Comparison of ENCODE assay signal across 12 cellular contexts in genomic region chr17:17126131-17127110, GRCh38.
DNase-seq lines count a peak whose midpoint lies in the region; ATAC-seq and TF ChIP-seq lines count a peak whose summit lies in the region.
"Had no signal": no experiment of that assay in that cellular context is flagged by ENCODE, and none has a peak within 500 bp of the region (broad histone marks: within the 10 kb centered on the region; RNA-seq: fewer than 3 reads in every experiment).

No MANE protein-coding gene starts in this region.

- no peak for TF ChIP-seq EP300 in upper lobe of left lung (IDR thresholded peaks at IDR 0.05)

- no peak for DNase-seq in activated naive CD8-positive, alpha-beta T cell treated with anti-CD3 and anti-CD28 coated beads, Interleukin-2, amount 50 U/mL, for 24 hours
- DNase-seq in activated CD8-positive, alpha-beta T cell treated with anti-CD3 and anti-CD28 coated beads, Interleukin-2, amount 10 ng/mL, durations not matched to agents 7 days and 5 days = peak; percentile 59
- DNase-seq in lower lobe of right lung (peak; percentile 26), upper lobe of left lung (no peak), T-helper 9 cell (no peak), DMS153 (lab: John Stamatoyannopoulos, UW) (no peak)
- DNase-seq in activated CD8-positive, alpha-beta memory T cell treated with anti-CD3 and anti-CD28 coated beads for 24 hours = no peak
- DNase-seq: activated CD4-positive, CD25-positive, alpha-beta regulatory T cell treated with anti-CD3 and anti-CD28 coated beads, Interleukin-2, amount 50 U/mL, for 72 hours; brain microvascular endothelial cell; mesendoderm had no signal

- H3K36me3 ChIP-seq in lower lobe of right lung (peaks cover 47% of the 10 kb centered on the region), upper lobe of left lung (peaks cover 0 to 38% (median 22%) of the 10 kb centered on the region in 4 donors)

- no peak overlapping the region for H3K4me3 ChIP-seq in lower lobe of right lung
- H3K4me3 ChIP-seq in upper lobe of left lung = no peak overlapping the region

- peak overlapping the region; percentile 49 for H3K4me3 Mint-ChIP-seq in activated naive CD8-positive, alpha-beta T cell
- no peak overlapping the region for H3K4me3 Mint-ChIP-seq in activated naive CD8-positive, alpha-beta T cell treated with anti-CD3 and anti-CD28 coated beads, Interleukin-2, amount 50 U/mL, for 24 hours
- H3K4me3 Mint-ChIP-seq in activated CD8-positive, alpha-beta T cell treated with anti-CD3 and anti-CD28 coated beads, Interleukin-2, amount 10 ng/mL, durations not matched to agents 7 days and 5 days = peak overlapping the region; percentile 60

- no peak for TF ChIP-seq CTCF in lower lobe of right lung (IDR thresholded peaks at IDR 0.05)
- no peak for TF ChIP-seq CTCF in upper lobe of left lung (IDR thresholded peaks at IDR 0.05)

- H3K4me1 Mint-ChIP-seq in activated naive CD8-positive, alpha-beta T cell (ENCODE audit: low read depth) = peaks cover 48% of the 10 kb centered on the region
- H3K4me1 Mint-ChIP-seq in activated naive CD8-positive, alpha-beta T cell treated with anti-CD3 and anti-CD28 coated beads, Interleukin-2, amount 50 U/mL, for 24 hours = peaks cover 50% of the 10 kb centered on the region
- peaks cover 56% of the 10 kb centered on the region for H3K4me1 Mint-ChIP-seq in activated CD8-positive, alpha-beta T cell treated with anti-CD3 and anti-CD28 coated beads, Interleukin-2, amount 10 ng/mL, durations not matched to agents 7 days and 5 days (ENCODE audit: low read depth)

- H3K27ac ChIP-seq in lower lobe of right lung (peak overlapping the region; percentile 41), upper lobe of left lung (peak overlapping the region; percentile 2 to 59 (median 48))
- H3K27ac ChIP-seq: brain microvascular endothelial cell, HL-60 had no signal

- CTCF ChIA-PET in activated CD8-positive, alpha-beta T cell treated with anti-CD3 and anti-CD28 coated beads, Interleukin-2, amount 10 ng/mL, durations not matched to agents 7 days and 5 days (lab: Charles Lee) = interaction anchor here (1.1 to 1.9 kb wide), 3 partner anchors 16 to 134 kb away, joined by 3 to 6 read pairs (median 3); no protein-coding TSS in a partner anchor

- H3K27me3 ChIP-seq in lower lobe of right lung (ENCODE audit: low read depth) = no peaks in the 10 kb centered on the region
- no peaks in the 10 kb centered on the region for H3K27me3 ChIP-seq in upper lobe of left lung
- H3K27me3 ChIP-seq: brain microvascular endothelial cell had no signal

- H3K4me1 ChIP-seq in lower lobe of right lung = peaks cover 52% of the 10 kb centered on the region
- H3K4me1 ChIP-seq in upper lobe of left lung = peaks cover 28 to 59% (median 42%) of the 10 kb centered on the region in 4 donors

- intact Hi-C loops in lower lobe of right lung (cut with DNase I) = no loop called here

- H3K9me3 Mint-ChIP-seq in activated naive CD8-positive, alpha-beta T cell (ENCODE audit: low read depth) = no peaks in the 10 kb centered on the region
- no peaks in the 10 kb centered on the region for H3K9me3 Mint-ChIP-seq in activated naive CD8-positive, alpha-beta T cell treated with anti-CD3 and anti-CD28 coated beads, Interleukin-2, amount 50 U/mL, for 24 hours
- no peaks in the 10 kb centered on the region for H3K9me3 Mint-ChIP-seq in activated CD8-positive, alpha-beta T cell treated with anti-CD3 and anti-CD28 coated beads, Interleukin-2, amount 10 ng/mL, durations not matched to agents 7 days and 5 days (ENCODE audit: insufficient read depth)

- H3K36me3 Mint-ChIP-seq in activated naive CD8-positive, alpha-beta T cell = no peaks in the 10 kb centered on the region
- no peaks in the 10 kb centered on the region for H3K36me3 Mint-ChIP-seq in activated naive CD8-positive, alpha-beta T cell treated with anti-CD3 and anti-CD28 coated beads, Interleukin-2, amount 50 U/mL, for 24 hours (ENCODE audit: low read depth)
- H3K36me3 Mint-ChIP-seq in activated CD8-positive, alpha-beta T cell treated with anti-CD3 and anti-CD28 coated beads, Interleukin-2, amount 10 ng/mL, durations not matched to agents 7 days and 5 days (ENCODE audit: low read depth) = peaks cover 9% of the 10 kb centered on the region

- no peak for ATAC-seq in activated naive CD8-positive, alpha-beta T cell treated with anti-CD3 and anti-CD28 coated beads, Interleukin-2, amount 50 U/mL, for 24 hours
- ATAC-seq in activated CD8-positive, alpha-beta T cell treated with anti-CD3 and anti-CD28 coated beads, Interleukin-2, amount 10 ng/mL, durations not matched to agents 7 days and 5 days = peak; percentile 66
- ATAC-seq in lower lobe of right lung (no peak), upper lobe of left lung (ENCODE audit: low FRiP score in 2 of 2) (no peak)

- POLR2A ChIA-PET in activated CD8-positive, alpha-beta T cell treated with anti-CD3 and anti-CD28 coated beads, Interleukin-2, amount 10 ng/mL, durations not matched to agents 7 days and 5 days (lab: Charles Lee) = interaction anchor here (1.2 kb wide), 1 partner anchor 13 kb away, joined by 3 read pairs; no protein-coding TSS in a partner anchor

- no peak for TF ChIP-seq POLR2A in upper lobe of left lung (IDR thresholded peaks at IDR 0.05)

- H3K27me3 Mint-ChIP-seq in activated naive CD8-positive, alpha-beta T cell = no peaks in the 10 kb centered on the region
- H3K27me3 Mint-ChIP-seq in activated naive CD8-positive, alpha-beta T cell treated with anti-CD3 and anti-CD28 coated beads, Interleukin-2, amount 50 U/mL, for 24 hours = no peaks in the 10 kb centered on the region
- no peaks in the 10 kb centered on the region for H3K27me3 Mint-ChIP-seq in activated CD8-positive, alpha-beta T cell treated with anti-CD3 and anti-CD28 coated beads, Interleukin-2, amount 10 ng/mL, durations not matched to agents 7 days and 5 days (ENCODE audit: low read depth)

- H3K9me3 ChIP-seq in lower lobe of right lung (no peaks in the 10 kb centered on the region), upper lobe of left lung (no peaks in the 10 kb centered on the region)

- 73 to 80% methylated on average over 18 to 21 of the region's 21 CpGs for WGBS in upper lobe of left lung, 2 donors

- H3K27ac Mint-ChIP-seq in activated naive CD8-positive, alpha-beta T cell = peak overlapping the region; percentile 87
- no peak overlapping the region for H3K27ac Mint-ChIP-seq in activated naive CD8-positive, alpha-beta T cell treated with anti-CD3 and anti-CD28 coated beads, Interleukin-2, amount 50 U/mL, for 24 hours
- peak overlapping the region; percentile 87 for H3K27ac Mint-ChIP-seq in activated CD8-positive, alpha-beta T cell treated with anti-CD3 and anti-CD28 coated beads, Interleukin-2, amount 10 ng/mL, durations not matched to agents 7 days and 5 days

Comparison
In these comparisons a context has a peak if more than half of its experiments do, and no peak if none do; other contexts are left out.
1. DNase-seq: peak in activated CD8-positive, alpha-beta T cell treated with anti-CD3 and anti-CD28 coated beads, Interleukin-2, amount 10 ng/mL, durations not matched to agents 7 days and 5 days (single experiment) and lower lobe of right lung (single experiment); none in activated naive CD8-positive, alpha-beta T cell treated with anti-CD3 and anti-CD28 coated beads, Interleukin-2, amount 50 U/mL, for 24 hours (single experiment), upper lobe of left lung (0 of 2), T-helper 9 cell (single experiment), activated CD8-positive, alpha-beta memory T cell treated with anti-CD3 and anti-CD28 coated beads for 24 hours (single experiment) and DMS153 (single experiment).